Comparison of ENCODE assay signal across 8 cellular contexts in the genomic region with DNA sequence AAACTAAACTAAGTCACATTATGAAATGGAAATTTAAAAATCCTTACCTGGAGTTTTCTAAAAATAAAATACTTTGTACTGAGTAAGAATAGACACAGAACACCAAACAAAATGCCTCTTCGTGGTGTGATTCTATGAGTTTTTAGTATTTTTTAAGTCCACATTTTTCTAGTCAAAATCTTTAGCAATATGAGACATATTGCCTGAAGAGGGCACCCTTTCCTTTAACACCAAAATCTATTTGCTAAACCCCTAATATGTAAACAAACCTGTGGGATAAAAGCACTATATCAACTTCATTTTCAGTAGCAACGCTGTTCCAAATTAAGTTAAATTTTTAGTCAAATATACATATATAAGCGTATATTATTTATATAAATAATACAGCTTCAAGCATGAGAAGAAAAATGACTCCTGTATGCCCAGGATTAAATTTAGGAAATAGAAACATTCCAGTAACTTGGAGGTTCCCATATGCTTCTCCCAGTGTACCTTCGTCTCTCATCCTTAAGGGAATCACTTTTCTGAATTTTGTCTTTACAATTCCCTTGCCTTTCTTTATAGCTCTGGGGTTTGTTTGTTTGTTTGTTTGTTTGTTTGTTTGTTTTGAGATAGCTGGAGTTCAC. TPM values are rescaled to one million over a fixed set of nuclear protein-coding genes. Genes with fewer than 3 reads are reported as not detected.
DNase-seq lines count a peak whose midpoint lies in the region; ATAC-seq and TF ChIP-seq lines count a peak whose summit lies in the region.

No MANE protein-coding gene starts in this region.

- no peaks in the 10 kb centered on the region for H3K27me3 Mint-ChIP-seq in chondrocyte (ENCODE audit: low read depth)

- no peaks in the 10 kb centered on the region for H3K79me1 ChIP-seq in mesenchymal stem cell (replicated peaks; ENCODE audit: low read length, poor library complexity, severe bottlenecking)

- no peak overlapping the region for H2BK5ac ChIP-seq in mesenchymal stem cell (ENCODE audit: low read depth, low read length, poor library complexity, severe bottlenecking)

- no peak overlapping the region for H4K91ac ChIP-seq in mesenchymal stem cell (ENCODE audit: low read length)

- DNase-seq in AG09309 (ENCODE audit: low read depth) (peak; percentile 45), NCI-H748 treated with DMSO at 0.1 percent for 48 hours (lab: John Stamatoyannopoulos, UW) (peak; percentile 39), chondrocyte (ENCODE audit: low spot score) (no peak), mesenchymal stem cell (peak; percentile 65), lower leg skin (ENCODE audit: low spot score in 2 of 2) (no peak)

- peak; percentile 36 for TF ChIP-seq CTCF in AG09309 (IDR thresholded peaks at IDR 0.05; ENCODE audit: control insufficient read depth, insufficient read depth, low read depth, low read length, missing control alignments)
- TF ChIP-seq CTCF in chondrocyte (IDR thresholded peaks at IDR 0.05) = peak; percentile 91
- no peak for TF ChIP-seq CTCF in lower leg skin (IDR thresholded peaks at IDR 0.05)

- H3K4ac ChIP-seq in mesenchymal stem cell (ENCODE audit: low read depth in 1 of 2, low read length in 2 of 2) = no peak overlapping the region

- H3K23ac ChIP-seq in mesenchymal stem cell (ENCODE audit: low read length in 2 of 2) = no peak overlapping the region

- H3K14ac ChIP-seq in mesenchymal stem cell (ENCODE audit: low read length in 2 of 2) = no peak overlapping the region

- H3K27ac Mint-ChIP-seq in chondrocyte (ENCODE audit: unreplicated experiment) = no peak overlapping the region

- intact Hi-C loops in lower leg skin (cut with DNase I; ENCODE audit: low total_unique reads) = loop anchor here (2.0 kb wide), 1 partner anchor 201 kb away; no protein-coding TSS in a partner anchor

- ATAC-seq in GM18909 (IDR thresholded peaks at IDR 0.05; ENCODE audit: poor library complexity, unreplicated experiment) = peak; percentile 44
- ATAC-seq in esophagus mucosa = no peak
- ATAC-seq in HG03025 (IDR thresholded peaks at IDR 0.05; ENCODE audit: low FRiP score, unreplicated experiment) = no peak

- H3K9me3 ChIP-seq in mesenchymal stem cell (ENCODE audit: control insufficient read depth, low read length) = no peaks in the 10 kb centered on the region

- no peak overlapping the region for H4K8ac ChIP-seq in mesenchymal stem cell (ENCODE audit: low read length)

- H3K4me1 Mint-ChIP-seq in chondrocyte (ENCODE audit: low read depth) = peaks cover 3% of the 10 kb centered on the region

- no peak overlapping the region for H2AK5ac ChIP-seq in mesenchymal stem cell (ENCODE audit: low read length, severe bottlenecking)

- H3K36me3 ChIP-seq in mesenchymal stem cell (ENCODE audit: control insufficient read depth in 1 of 2, insufficient read depth in 2 of 2, low read depth in 1 of 2, low read length in 2 of 2) = no peaks in the 10 kb centered on the region

- no peak overlapping the region for H3K27ac ChIP-seq in mesenchymal stem cell (ENCODE audit: low read length, poor library complexity, severe bottlenecking)

- no peaks in the 10 kb centered on the region for H3K4me1 ChIP-seq in mesenchymal stem cell (ENCODE audit: control insufficient read depth, insufficient read depth, low read depth, low read length)

- no peak overlapping the region for H2AFZ ChIP-seq in mesenchymal stem cell (ENCODE audit: low read depth, low read length)

- H3K18ac ChIP-seq in mesenchymal stem cell (ENCODE audit: low read depth in 1 of 2, low read length in 2 of 2) = no peak overlapping the region

- H3K9ac ChIP-seq in mesenchymal stem cell (ENCODE audit: low read length) = no peak overlapping the region

- no peaks in the 10 kb centered on the region for H3K9me3 Mint-ChIP-seq in chondrocyte (ENCODE audit: low read depth)

- no peak overlapping the region for H2BK120ac ChIP-seq in mesenchymal stem cell (ENCODE audit: low read depth, low read length)

- no peak overlapping the region for H2BK12ac ChIP-seq in mesenchymal stem cell (ENCODE audit: low read length in 2 of 2)

- H3K36me3 Mint-ChIP-seq in chondrocyte (ENCODE audit: low read depth) = no peaks in the 10 kb centered on the region

- peaks cover 0 to 3% of the 10 kb centered on the region in 2 experiments for H3K27me3 ChIP-seq in mesenchymal stem cell (ENCODE audit: control insufficient read depth in 1 of 2, insufficient read depth in 1 of 2, low read length in 2 of 2)

- no peak overlapping the region for H2BK15ac ChIP-seq in mesenchymal stem cell (ENCODE audit: low read depth, poor library complexity, severe bottlenecking)

- no peak overlapping the region for H3K4me2 ChIP-seq in mesenchymal stem cell (ENCODE audit: low read length, poor library complexity, severe bottlenecking)

- H3K4me3 ChIP-seq in AG09309 (ENCODE audit: control insufficient read depth, low read depth, low read length) = no peak overlapping the region
- no peak overlapping the region for H3K4me3 ChIP-seq in mesenchymal stem cell (ENCODE audit: insufficient read depth in 1 of 2, low read depth in 1 of 2, low read length in 2 of 2)
- no peak overlapping the region for H3K4me3 ChIP-seq in lower leg skin (ENCODE audit: low read depth, poor library complexity, severe bottlenecking)

- no peak overlapping the region for H3K4me3 Mint-ChIP-seq in chondrocyte (ENCODE audit: unreplicated experiment)

- TF ChIP-seq POLR2A in lower leg skin (IDR thresholded peaks at IDR 0.05) = no peak

- WGBS in mesenchymal stem cell = no CpG with 5 or more reads among the region's 4 CpGs
- WGBS in lower leg skin, 2 donors = 32 to 33% methylated on average over 4 of the region's 4 CpGs

RNA-seq across cellular contexts. Expression of gene PGM2, which starts 23.0 kb away (rescaled TPM):
- total RNA-seq in chondrocyte = 26.1 to 28.9 TPM (median 26.4 TPM) in 3 replicates
- polyA plus RNA-seq in mesenchymal stem cell (2013, experiment 1 of 2) = 7.1 TPM
- 6.9 TPM for polyA plus RNA-seq in mesenchymal stem cell (2013, experiment 2 of 2)
- 10 to 100 TPM; 52.7 to 83.9 (median 74.7) TPM for total RNA-seq in lower leg skin
- total RNA-seq in esophagus mucosa = 114 TPM

Comparison
In these comparisons a context has a peak if more than half of its experiments do, and no peak if none do; other contexts are left out.
1. DNase-seq: peak in AG09309 (single experiment), NCI-H748 treated with DMSO at 0.1 percent for 48 hours (single experiment) and mesenchymal stem cell (single experiment); none in chondrocyte (single experiment) and lower leg skin (0 of 2).
2. CTCF ChIP-seq: peak in AG09309 (single experiment) and chondrocyte (single experiment); none in lower leg skin (0 of 3).